In genomic region chr20:59005523-59006166, GRCh38 we compare ENCODE assay signal across 1 cellular context.
TF ChIP-seq lines count a peak whose summit lies in the region.

No MANE protein-coding gene starts in this region.

TF ChIP-seq in IMR-90, 13 proteins besides CTCF, POLR2A, EP300 and RAD21:
- TF ChIP-seq MAZ (IDR thresholded peaks at IDR 0.05; ENCODE audit: borderline replicate concordance, low read depth, low read length) (no peak), MXI1 (IDR thresholded peaks at IDR 0.05; ENCODE audit: borderline replicate concordance, low read depth, low read length) (no peak), BHLHE40 (IDR thresholded peaks at IDR 0.05; ENCODE audit: low read depth, low read length) (no peak), NFE2L2 (IDR thresholded peaks at IDR 0.05; ENCODE audit: low read depth, low read length) (no peak), RFX5 (IDR thresholded peaks at IDR 0.05; ENCODE audit: low read depth, low read length) (no peak), RCOR1 (IDR thresholded peaks at IDR 0.05; ENCODE audit: insufficient replicate concordance, low read length) (no peak), SMC3 (IDR thresholded peaks at IDR 0.05; ENCODE audit: low read depth, low read length) (no peak), MAFK (IDR thresholded peaks at IDR 0.05; ENCODE audit: low read depth, low read length) (no peak), ELK1 (IDR thresholded peaks at IDR 0.05; ENCODE audit: borderline replicate concordance, low read depth, low read length) (no peak), CEBPB (IDR thresholded peaks at IDR 0.05; ENCODE audit: low read depth, low read length) (no peak)
- TF ChIP-seq, protein P1, sequence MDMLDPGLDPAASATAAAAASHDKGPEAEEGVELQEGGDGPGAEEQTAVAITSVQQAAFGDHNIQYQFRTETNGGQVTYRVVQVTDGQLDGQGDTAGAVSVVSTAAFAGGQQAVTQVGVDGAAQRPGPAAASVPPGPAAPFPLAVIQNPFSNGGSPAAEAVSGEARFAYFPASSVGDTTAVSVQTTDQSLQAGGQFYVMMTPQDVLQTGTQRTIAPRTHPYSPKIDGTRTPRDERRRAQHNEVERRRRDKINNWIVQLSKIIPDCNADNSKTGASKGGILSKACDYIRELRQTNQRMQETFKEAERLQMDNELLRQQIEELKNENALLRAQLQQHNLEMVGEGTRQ (IDR thresholded peaks at IDR 0.05; ENCODE audit: low read depth, low read length) = no peak
